Comparison of ENCODE assay signal across 8 cellular contexts in genomic region chr15:82468205-82468604, GRCh38. TPM values are rescaled to one million over a fixed set of nuclear protein-coding genes. Genes with fewer than 3 reads are reported as not detected.
A peak's percentile ranks its signal among the peaks of the same experiment; 100 is the strongest.
DNase-seq lines count a peak whose midpoint lies in the region; ATAC-seq and TF ChIP-seq lines count a peak whose summit lies in the region.
"Not testable (repeated sequence)": the region's sequence is repeated elsewhere in the genome, so short reads cannot be mapped to it uniquely, and the experiment has no call there.

No MANE protein-coding gene starts in this region.

- not testable (repeated sequence) for H3K4me1 ChIP-seq in aorta (ENCODE audit: control insufficient read depth in 1 of 2, insufficient read depth in 2 of 2, low read length in 2 of 2)

- intact Hi-C loops in natural killer cell (cut with micrococcal nuclease); aorta (cut with DNase I): not testable (repeated sequence)

- H3K4me1 Mint-ChIP-seq in natural killer cell: not testable (repeated sequence)

- H3K4me3 ChIP-seq in fibroblast of the aortic adventitia (ENCODE audit: low read depth, low read length); aorta (ENCODE audit: low read length in 2 of 2): not testable (repeated sequence)

- not testable (repeated sequence) for H3K27me3 ChIP-seq in aorta (ENCODE audit: control insufficient read depth in 1 of 2, insufficient read depth in 2 of 2, low read length in 1 of 2)

- not testable (repeated sequence) for H3K27me3 Mint-ChIP-seq in natural killer cell (ENCODE audit: low read depth in 2 of 2)

- ATAC-seq in GM18867 (IDR thresholded peaks at IDR 0.05; ENCODE audit: unreplicated experiment) (peak; percentile 92), GM21528 (IDR thresholded peaks at IDR 0.05; ENCODE audit: low FRiP score, unreplicated experiment) (peak; percentile 87), HG02943 (IDR thresholded peaks at IDR 0.05; ENCODE audit: low read depth, unreplicated experiment) (peak; percentile 89), HG03565 (IDR thresholded peaks at IDR 0.05; ENCODE audit: unreplicated experiment) (peak; percentile 59), natural killer cell (peak; percentile 82 to 97 (median 96)), aorta (ENCODE audit: low FRiP score) (peak; percentile 87)

- WGBS in aorta, 2 donors: 15 to 29% methylated on average over 3 to 4 of the region's 11 CpGs

- peak; percentile 39 to 54 for DNase-seq in activated T-cell treated with anti-CD3 and anti-CD28 coated beads, Interleukin-2, amount 50 U/mL, for 48 hours
- DNase-seq in fibroblast of the aortic adventitia (ENCODE audit: low read depth); natural killer cell; aorta: not testable (repeated sequence)

- not testable (repeated sequence) for H3K4me3 Mint-ChIP-seq in natural killer cell

- H3K36me3 ChIP-seq in aorta (ENCODE audit: control insufficient read depth in 1 of 2, insufficient read depth in 2 of 2, low read length in 1 of 2): not testable (repeated sequence)

- not testable (repeated sequence) for H3K27ac ChIP-seq in aorta (ENCODE audit: low read depth in 1 of 2, low read length in 2 of 2)

- not testable (repeated sequence) for H3K9me3 ChIP-seq in aorta (ENCODE audit: control insufficient read depth, low read length)

- TF ChIP-seq CTCF in fibroblast of the aortic adventitia (IDR thresholded peaks at IDR 0.05; ENCODE audit: insufficient read depth, low read length): peak; percentile 7
- not testable (repeated sequence) for TF ChIP-seq CTCF in natural killer cell (IDR thresholded peaks at IDR 0.05)

- not testable (repeated sequence) for H3K27ac Mint-ChIP-seq in natural killer cell

- H3K36me3 Mint-ChIP-seq in natural killer cell: not testable (repeated sequence)

- not testable (repeated sequence) for H3K9me3 Mint-ChIP-seq in natural killer cell

RNA-seq across cellular contexts. Expression of gene GOLGA6L9, which starts 38.6 kb away (rescaled TPM):
- 1.2 and 6.3 TPM in 2 replicates for total RNA-seq in fibroblast of the aortic adventitia (ENCODE audit: low replicate concordance)
- 1 to 10 TPM; 1.5 to 4.3 (median 3.6) TPM for total RNA-seq in natural killer cell
- total RNA-seq in aorta: 1 to 10 TPM; 1.6 to 4.7 TPM
- 1 to 10 TPM; 2.9 to 3.3 TPM for polyA plus RNA-seq in aorta
